ENCODE assay signal across 10 cellular contexts in genomic region chr5:154059039-154059430, GRCh38. TPM values are rescaled to one million over a fixed set of nuclear protein-coding genes. Genes with fewer than 3 reads are reported as not detected.
DNase-seq lines count a peak whose midpoint lies in the region; ATAC-seq and TF ChIP-seq lines count a peak whose summit lies in the region.
"Had no signal": no experiment of that assay in that cellular context is flagged by ENCODE, and none has a peak within 500 bp of the region (broad histone marks: within the 10 kb centered on the region; RNA-seq: fewer than 3 reads in every experiment).

No MANE protein-coding gene starts in this region.

- no peak overlapping the region for H2AFZ ChIP-seq in DND-41 (ENCODE audit: low read depth, low read length)

- DNase-seq in DND-41: peak; percentile 54
- peak; percentile 73 for DNase-seq in RPMI8226
- DNase-seq in retina: no peak
- no peak for DNase-seq in stimulated activated naive CD8-positive, alpha-beta T cell treated with anti-CD3 and anti-CD28 coated beads, Interleukin-15, Interleukin-2, amounts not matched to agents 100 U/mL and 50 U/mL, for 24 hours
- no peak for DNase-seq in transverse colon
- DNase-seq: heart left ventricle, NCI-H510A had no signal

- TF ChIP-seq POLR2A in gastroesophageal sphincter (IDR thresholded peaks at IDR 0.05) (no peak), transverse colon (IDR thresholded peaks at IDR 0.05) (no peak)

- H3K4me2 ChIP-seq in DND-41 (ENCODE audit: insufficient read depth, low read length): peak overlapping the region; percentile 37; the same call in 1 of the 2 replicates

- H3K36me3 ChIP-seq in DND-41 (ENCODE audit: insufficient read depth, low read length) (peaks cover 4% of the 10 kb centered on the region; the same call in 1 of the 2 replicates), gastroesophageal sphincter (peaks cover 1 to 23% of the 10 kb centered on the region in 2 donors), transverse colon (peaks cover 0 to 10% (median 0%) of the 10 kb centered on the region in 4 donors)

- WGBS in gastroesophageal sphincter (ENCODE audit: low coverage in 1 of 2), 2 donors: 50 to 60% methylated on average over 4 to 6 of the region's 6 CpGs
- 60 to 66% methylated on average over 1 to 6 of the region's 6 CpGs for WGBS in transverse colon (ENCODE audit: low coverage in 1 of 2), 2 donors

- H3K9ac ChIP-seq in DND-41 (ENCODE audit: low read depth, low read length): no peak overlapping the region

- intact Hi-C loops in transverse colon (cut with DNase I; ENCODE audit: low total_unique reads): no loop called here

- H3K4me3 ChIP-seq in DND-41 (ENCODE audit: low read depth in 1 of 2, low read length in 2 of 2): no peak overlapping the region
- H3K4me3 ChIP-seq in gastroesophageal sphincter: no peak overlapping the region
- H3K4me3 ChIP-seq in transverse colon: no peak overlapping the region
- H3K4me3 ChIP-seq: heart left ventricle had no signal

- peak; percentile 93 for ATAC-seq in DND-41 (ENCODE audit: insufficient read depth, low read depth)
- peak; percentile 45 for ATAC-seq in GM19397 (IDR thresholded peaks at IDR 0.05; ENCODE audit: unreplicated experiment)
- ATAC-seq in HG02973 (IDR thresholded peaks at IDR 0.05; ENCODE audit: unreplicated experiment): peak; percentile 51
- no peak for ATAC-seq in gastroesophageal sphincter
- no peak for ATAC-seq in stimulated activated naive CD8-positive, alpha-beta T cell treated with anti-CD3 and anti-CD28 coated beads, Interleukin-15, Interleukin-2, amounts not matched to agents 100 U/mL and 50 U/mL, for 24 hours

- no peak for TF ChIP-seq CTCF in DND-41 (IDR thresholded peaks at IDR 0.05; ENCODE audit: borderline replicate concordance, extremely low read depth, low read length, poor library complexity, severe bottlenecking)
- no peak for TF ChIP-seq CTCF in gastroesophageal sphincter (IDR thresholded peaks at IDR 0.05)
- TF ChIP-seq CTCF in transverse colon (IDR thresholded peaks at IDR 0.05): no peak

- H3K79me2 ChIP-seq in DND-41 (ENCODE audit: insufficient read depth, low read length): no peaks in the 10 kb centered on the region

- H4K20me1 ChIP-seq in DND-41 (ENCODE audit: insufficient read depth, low read length): no peaks in the 10 kb centered on the region

- H3K27me3 ChIP-seq in DND-41 (ENCODE audit: insufficient read depth, low read length, poor library complexity) (no peaks in the 10 kb centered on the region), gastroesophageal sphincter (no peaks in the 10 kb centered on the region), transverse colon (no peaks in the 10 kb centered on the region)
- H3K27me3 ChIP-seq: heart left ventricle had no signal

- in situ Hi-C loops in transverse colon (cut with MboI; ENCODE audit: low pct_ligation_motif_present in 1 of 4, low pct_unique_long_range_greater_than_20kb in 1 of 4, low sequenced_read_pairs in 3 of 4): no loop called here

- TF ChIP-seq EP300 in gastroesophageal sphincter (IDR thresholded peaks at IDR 0.05) (no peak), transverse colon (IDR thresholded peaks at IDR 0.05; ENCODE audit: low read depth) (no peak)

- H3K9me3 ChIP-seq in DND-41 (ENCODE audit: insufficient read depth, low read length, severe bottlenecking) (no peaks in the 10 kb centered on the region), gastroesophageal sphincter (no peaks in the 10 kb centered on the region), transverse colon (no peaks in the 10 kb centered on the region)
- H3K9me3 ChIP-seq: heart left ventricle had no signal

- H3K27ac ChIP-seq in DND-41 (ENCODE audit: low read length) (peak overlapping the region; percentile 74), gastroesophageal sphincter (no peak overlapping the region), transverse colon (no peak overlapping the region)
- H3K27ac ChIP-seq: heart left ventricle had no signal

- H3K4me1 ChIP-seq in DND-41 (ENCODE audit: insufficient read depth, low read length) (peaks cover 24% of the 10 kb centered on the region), gastroesophageal sphincter (peaks cover 0 to 12% (median 0%) of the 10 kb centered on the region in 3 donors), transverse colon (peaks cover 0 to 4% (median 2%) of the 10 kb centered on the region in 4 donors)

RNA-seq across cellular contexts. Expression of gene MFAP3, which starts 20.3 kb away (rescaled TPM):
- total RNA-seq in gastroesophageal sphincter (10 to 100 TPM; 25.7 to 36.9 (median 27.0) TPM), transverse colon (10 to 100 TPM in 3 of 4 donors, 1 to 10 TPM in 1; 5.0 to 45.3 (median 35.1) TPM)

RNA-seq across cellular contexts. Expression of gene FAM114A2, which starts 20.3 kb away (rescaled TPM):
- total RNA-seq in gastroesophageal sphincter (10 to 100 TPM; 16.2 to 17.9 (median 17.6) TPM), transverse colon (10 to 100 TPM in 2 of 4 donors, 1 to 10 TPM in 2; 4.5 to 18.0 (median 10.6) TPM)

Comparison
In these comparisons a context has a peak if more than half of its experiments do, and no peak if none do; other contexts are left out.
1. ATAC-seq: peak in DND-41 (single experiment), GM19397 (single experiment) and HG02973 (single experiment); none in gastroesophageal sphincter (single experiment) and stimulated activated naive CD8-positive, alpha-beta T cell treated with anti-CD3 and anti-CD28 coated beads, Interleukin-15, Interleukin-2, amounts not matched to agents 100 U/mL and 50 U/mL, for 24 hours (single experiment).
2. DNase-seq: peak in DND-41 (single experiment) and RPMI8226 (single experiment); none in retina (single experiment), stimulated activated naive CD8-positive, alpha-beta T cell treated with anti-CD3 and anti-CD28 coated beads, Interleukin-15, Interleukin-2, amounts not matched to agents 100 U/mL and 50 U/mL, for 24 hours (single experiment) and transverse colon (single experiment).